In genomic region chr18:55111271-55111670, GRCh38 we compare ENCODE assay signal across 23 cellular contexts.
"Had no signal": no experiment of that assay in that cellular context is flagged by ENCODE, and none has a peak within 500 bp of the region (broad histone marks: within the 10 kb centered on the region; RNA-seq: fewer than 3 reads in every experiment).

No MANE protein-coding gene starts in this region.

- H3K4me3 Mint-ChIP-seq: activated B cell treated with CpG ODN at 0.5 μM for 24 hours; activated CD8-positive, alpha-beta T cell treated with anti-CD3 and anti-CD28 coated beads for 36 hours; activated naive CD4-positive, alpha-beta T cell treated with anti-CD3 and anti-CD28 coated beads, Interleukin-2, amount 50 U/mL, for 24 hours; activated naive CD8-positive, alpha-beta T cell treated with anti-CD3 and anti-CD28 coated beads, Interleukin-2, amount 50 U/mL, for 24 hours; activated T-cell treated with anti-CD3 and anti-CD28 coated beads, Interleukin-2, amount 50 U/mL, for 4 hours; effector memory CD8-positive, alpha-beta T cell; T-helper 2 cell treated with Interferon-gamma antibody and Interleukin-4, amounts not matched to agents 5 μg/mL and 100 μg/mL, for 36 hours had no signal

- H3K4me1 Mint-ChIP-seq: activated naive CD4-positive, alpha-beta T cell treated with anti-CD3 and anti-CD28 coated beads, Interleukin-2, amount 50 U/mL, for 24 hours; activated naive CD8-positive, alpha-beta T cell treated with anti-CD3 and anti-CD28 coated beads, Interleukin-2, amount 50 U/mL, for 24 hours had no signal

- H3K4me3 ChIP-seq: cardiac muscle cell, left lung, ovary, prostate gland, upper lobe of right lung had no signal

- H3K27me3 Mint-ChIP-seq: activated B cell treated with CpG ODN at 0.5 μM for 24 hours; activated CD8-positive, alpha-beta T cell treated with anti-CD3 and anti-CD28 coated beads for 36 hours; activated naive CD8-positive, alpha-beta T cell treated with anti-CD3 and anti-CD28 coated beads, Interleukin-2, amount 50 U/mL, for 24 hours; effector memory CD8-positive, alpha-beta T cell had no signal

- FAIRE-seq: islet of Langerhans had no signal

- H3K36me3 Mint-ChIP-seq: activated naive CD4-positive, alpha-beta T cell treated with anti-CD3 and anti-CD28 coated beads, Interleukin-2, amount 50 U/mL, for 24 hours had no signal

- H3K27ac ChIP-seq: cardiac muscle cell, ovary, prostate gland, upper lobe of right lung had no signal

- H3K9me3 ChIP-seq: left lung, ovary, prostate gland, upper lobe of right lung had no signal

- ATAC-seq: activated CD8-positive, alpha-beta T cell treated with anti-CD3 and anti-CD28 coated beads for 36 hours; activated naive CD8-positive, alpha-beta T cell treated with anti-CD3 and anti-CD28 coated beads, Interleukin-2, amount 50 U/mL, for 24 hours; activated T-cell treated with anti-CD3 and anti-CD28 coated beads, Interleukin-2, amount 50 U/mL, for 4 hours; effector memory CD8-positive, alpha-beta T cell; stimulated activated naive CD8-positive, alpha-beta T cell treated with anti-CD3 and anti-CD28 coated beads, Interleukin-15, Interleukin-2, amounts not matched to agents 100 U/mL and 50 U/mL, for 24 hours had no signal

- H3K27me3 ChIP-seq: cardiac muscle cell, left lung, ovary, upper lobe of right lung had no signal

- H3K36me3 ChIP-seq: cardiac muscle cell, left lung, ovary, prostate gland, upper lobe of right lung had no signal

- H3K27ac Mint-ChIP-seq: activated B cell treated with CpG ODN at 0.5 μM for 24 hours; activated CD8-positive, alpha-beta T cell treated with anti-CD3 and anti-CD28 coated beads for 36 hours; activated naive CD4-positive, alpha-beta T cell treated with anti-CD3 and anti-CD28 coated beads, Interleukin-2, amount 50 U/mL, for 24 hours; activated naive CD8-positive, alpha-beta T cell treated with anti-CD3 and anti-CD28 coated beads, Interleukin-2, amount 50 U/mL, for 24 hours; activated T-helper 2 cell treated with anti-CD3 and anti-CD28 coated beads, Interferon-gamma antibody, Interleukin-2, Interleukin-4, amounts not matched to agents 10 μg/mL and 5 μg/mL and 100 μg/mL, durations not matched to agents 14 hours and 24 hours and 36 hours; effector memory CD8-positive, alpha-beta T cell; T-helper 2 cell treated with Interferon-gamma antibody and Interleukin-4, amounts not matched to agents 5 μg/mL and 100 μg/mL, for 36 hours had no signal

- H3K9me3 Mint-ChIP-seq: activated B cell treated with CpG ODN at 0.5 μM for 24 hours; activated CD8-positive, alpha-beta T cell treated with anti-CD3 and anti-CD28 coated beads for 36 hours; activated naive CD8-positive, alpha-beta T cell treated with anti-CD3 and anti-CD28 coated beads, Interleukin-2, amount 50 U/mL, for 24 hours; activated T-cell treated with anti-CD3 and anti-CD28 coated beads, Interleukin-2, amount 50 U/mL, for 4 hours; activated T-helper 2 cell treated with anti-CD3 and anti-CD28 coated beads, Interferon-gamma antibody, Interleukin-2, Interleukin-4, amounts not matched to agents 10 μg/mL and 5 μg/mL and 100 μg/mL, durations not matched to agents 14 hours and 24 hours and 36 hours; T-helper 2 cell treated with Interferon-gamma antibody and Interleukin-4, amounts not matched to agents 5 μg/mL and 100 μg/mL, for 36 hours had no signal

- DNase-seq: activated B cell treated with CpG ODN at 0.5 μM for 24 hours; activated CD4-positive, alpha-beta T cell treated with anti-CD3 and anti-CD28 coated beads, Interleukin-2, amount 50 U/mL, for 1 hour; activated CD8-positive, alpha-beta T cell treated with anti-CD3 and anti-CD28 coated beads for 36 hours; activated naive CD8-positive, alpha-beta T cell treated with anti-CD3 and anti-CD28 coated beads, Interleukin-2, amount 50 U/mL, for 24 hours; activated T-cell treated with anti-CD3 and anti-CD28 coated beads, Interleukin-2, amount 50 U/mL, for 4 hours; amygdala; cortex of kidney; effector memory CD8-positive, alpha-beta T cell; left lung; mammary epithelial cell; naive B cell; ovary; stimulated activated CD4-positive, alpha-beta T cell treated with anti-CD3 and anti-CD28 coated beads, Interleukin-12 subunit alpha, Interleukin-12 subunit beta, amount 100 ng/mL, for 4 hours; stimulated activated CD4-positive, alpha-beta T cell treated with anti-CD3 and anti-CD28 coated beads, Interleukin-4, amount 100 ng/mL, for 1 hour; stimulated activated naive CD8-positive, alpha-beta T cell treated with anti-CD3 and anti-CD28 coated beads, Interleukin-15, Interleukin-2, amounts not matched to agents 100 U/mL and 50 U/mL, for 24 hours; T-helper 1 cell; upper lobe of right lung had no signal

- H3K4me1 ChIP-seq: left lung, prostate gland, upper lobe of right lung had no signal
